Comparison of ENCODE assay signal across 17 cellular contexts in genomic region chr10:128052696-128053095, GRCh38.
"Had no signal": no experiment of that assay in that cellular context is flagged by ENCODE, and none has a peak within 500 bp of the region (broad histone marks: within the 10 kb centered on the region; RNA-seq: fewer than 3 reads in every experiment).

No MANE protein-coding gene starts in this region.

- ATAC-seq: activated naive CD4-positive, alpha-beta T cell treated with anti-CD3 and anti-CD28 coated beads, Interleukin-2, amount 50 U/mL, for 72 hours; left lung; stimulated activated effector memory CD8-positive, alpha-beta T cell treated with anti-CD3 and anti-CD28 coated beads, Interleukin-12 subunit alpha, Interleukin-12 subunit beta, amount 100 ng/mL, for 72 hours had no signal

- H3K27me3 Mint-ChIP-seq: activated CD4-positive, alpha-beta memory T cell treated with anti-CD3 and anti-CD28 coated beads for 36 hours had no signal

- DNase-seq: activated CD4-positive, alpha-beta memory T cell treated with anti-CD3 and anti-CD28 coated beads for 36 hours; activated T-cell treated with anti-CD3 and anti-CD28 coated beads, Interleukin-2, amount 50 U/mL, for 1 hour; hypothalamus; mammary epithelial cell; midbrain; small intestine; stimulated activated CD4-positive, alpha-beta T cell treated with anti-CD3 and anti-CD28 coated beads, Interleukin-4, amount 100 ng/mL, for 24 hours; stomach; SW 1271; upper lobe of left lung had no signal

- H3K27ac ChIP-seq: prostate gland, right atrium auricular region had no signal

- H3K9me3 ChIP-seq: adrenal gland, left lung, prostate gland, right atrium auricular region, stomach, upper lobe of left lung had no signal

- H3K9me3 Mint-ChIP-seq: activated CD4-positive, alpha-beta memory T cell treated with anti-CD3 and anti-CD28 coated beads for 36 hours; activated naive CD4-positive, alpha-beta T cell treated with anti-CD3 and anti-CD28 coated beads, Interleukin-2, amount 50 U/mL, for 72 hours; stimulated activated effector memory CD8-positive, alpha-beta T cell treated with anti-CD3 and anti-CD28 coated beads, Interleukin-12 subunit alpha, Interleukin-12 subunit beta, amount 100 ng/mL, for 72 hours; T-helper 2 cell treated with Interferon-gamma antibody and Interleukin-4, amounts not matched to agents 5 μg/mL and 100 μg/mL, for 36 hours had no signal

- H3K27ac Mint-ChIP-seq: T-helper 2 cell treated with Interferon-gamma antibody and Interleukin-4, amounts not matched to agents 5 μg/mL and 100 μg/mL, for 36 hours had no signal

- H3K4me3 ChIP-seq: adrenal gland, prostate gland, right atrium auricular region, stomach, upper lobe of left lung had no signal

- H3K4me1 ChIP-seq: adrenal gland, prostate gland had no signal

- H3K36me3 ChIP-seq: prostate gland had no signal

- H3K4me3 Mint-ChIP-seq: activated CD4-positive, alpha-beta memory T cell treated with anti-CD3 and anti-CD28 coated beads for 36 hours; stimulated activated effector memory CD8-positive, alpha-beta T cell treated with anti-CD3 and anti-CD28 coated beads, Interleukin-12 subunit alpha, Interleukin-12 subunit beta, amount 100 ng/mL, for 72 hours; T-helper 2 cell treated with Interferon-gamma antibody and Interleukin-4, amounts not matched to agents 5 μg/mL and 100 μg/mL, for 36 hours had no signal

- H3K27me3 ChIP-seq: adrenal gland, left lung, right atrium auricular region, stomach, upper lobe of left lung had no signal
